Comparison of ENCODE assay signal across 8 cellular contexts in the genomic region with DNA sequence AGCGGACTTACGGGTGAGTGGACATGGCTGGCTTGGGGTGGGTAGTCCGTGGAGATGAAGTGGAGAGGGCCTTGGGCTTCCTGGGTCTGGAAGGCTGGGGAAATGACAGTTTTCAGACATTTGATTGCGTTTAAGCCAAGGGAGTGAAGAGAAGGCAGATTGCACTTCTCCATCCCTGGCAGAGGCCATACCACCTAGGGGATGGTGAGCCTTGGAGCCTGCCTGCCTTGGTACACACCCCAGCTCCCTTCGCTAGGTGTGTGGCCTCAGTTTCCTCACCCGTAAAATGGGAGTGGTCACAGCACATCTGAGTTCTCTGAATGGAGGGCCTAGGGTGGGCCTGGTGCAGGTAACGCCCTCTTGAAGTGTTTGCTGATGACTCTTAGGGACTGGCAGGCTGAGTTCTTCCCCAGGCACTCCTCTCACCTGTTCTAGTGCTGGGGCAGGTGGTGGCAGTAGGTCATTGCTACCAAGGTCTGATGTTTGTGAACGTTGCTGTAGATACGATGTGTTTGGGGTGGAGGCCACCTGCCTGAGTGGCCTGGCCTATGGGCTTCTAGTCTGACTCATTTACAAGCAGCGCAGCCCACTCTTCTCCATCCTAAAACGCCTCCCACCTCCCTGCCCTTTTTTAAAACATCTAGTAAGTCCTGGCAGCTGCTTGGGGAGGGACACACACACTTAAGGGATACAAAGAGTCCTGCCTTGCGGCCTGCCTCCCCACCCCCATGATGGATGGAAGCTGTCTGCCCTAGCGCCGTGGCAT. TPM values are rescaled to one million over a fixed set of nuclear protein-coding genes. Genes with fewer than 3 reads are reported as not detected.
A peak's percentile ranks its signal among the peaks of the same experiment; 100 is the strongest.
DNase-seq lines count a peak whose midpoint lies in the region; ATAC-seq and TF ChIP-seq lines count a peak whose summit lies in the region.

No MANE protein-coding gene starts in this region.

- H3K56ac ChIP-seq in H9 (ENCODE audit: insufficient read length, low read depth, low read length): no peak overlapping the region

- no peaks in the 10 kb centered on the region for H3K4me1 ChIP-seq in H9 (ENCODE audit: insufficient read depth, low read length)

- no peak overlapping the region for H3K14ac ChIP-seq in H9 (ENCODE audit: insufficient read depth, low read length)

- H2BK15ac ChIP-seq in H9 (ENCODE audit: low read depth, low read length): no peak overlapping the region

- H3K4ac ChIP-seq in H9 (ENCODE audit: low read depth, low read length): no peak overlapping the region

- H2BK5ac ChIP-seq in H9 (ENCODE audit: insufficient read length, low read length): no peak overlapping the region

- no peak overlapping the region for H3K18ac ChIP-seq in H9 (ENCODE audit: insufficient read length, low read depth, low read length)

- H3K36me3 Mint-ChIP-seq in H9 (ENCODE audit: insufficient read depth in 1 of 3, low read depth in 3 of 3) (peaks cover 27 to 49% (median 46%) of the 10 kb centered on the region in 3 experiments), endothelial cell (ENCODE audit: low read depth, unreplicated experiment) (peaks cover 15% of the 10 kb centered on the region)

- no peak overlapping the region for H3K23ac ChIP-seq in H9 (ENCODE audit: insufficient read length, low read depth, low read length)

- whole genome bisulfite sequencing in H9 (ENCODE audit: extremely low coverage, insufficient read length, low lambda C conversion rate): no CpG with 5 or more reads among the region's 14 CpGs

- H3K27ac ChIP-seq in H9 (ENCODE audit: insufficient read length, low read depth, low read length): no peak overlapping the region

- no peak overlapping the region for H2BK20ac ChIP-seq in H9 (ENCODE audit: low read depth, low read length, poor library complexity, severe bottlenecking)

- no peak overlapping the region for H2BK12ac ChIP-seq in H9 (ENCODE audit: insufficient read length, low read depth, low read length)

- ATAC-seq in GM21576 (IDR thresholded peaks at IDR 0.05; ENCODE audit: unreplicated experiment): no peak
- no peak for ATAC-seq in GM21786 (IDR thresholded peaks at IDR 0.05; ENCODE audit: unreplicated experiment)

- H3K23me2 ChIP-seq in H9 (ENCODE audit: insufficient read length, low read depth, low read length, poor library complexity, severe bottlenecking): peaks cover 24% of the 10 kb centered on the region

- no peaks in the 10 kb centered on the region for H3K9me3 ChIP-seq in H9 (ENCODE audit: control insufficient read depth, low read depth, low read length)

- H4K91ac ChIP-seq in H9 (ENCODE audit: insufficient read length, low read depth, low read length): no peak overlapping the region

- H4K20me1 ChIP-seq in H9 (ENCODE audit: control insufficient read depth, insufficient read depth, insufficient read length): no peaks in the 10 kb centered on the region

- no peak overlapping the region for H2AK5ac ChIP-seq in H9 (ENCODE audit: insufficient read length, low read length)

- TF ChIP-seq CTCF in H9 (conservative IDR thresholded peaks at IDR 0.05) (no peak), endothelial cell (IDR thresholded peaks at IDR 0.05; ENCODE audit: unreplicated experiment) (no peak)

- no peak overlapping the region for H2BK120ac ChIP-seq in H9 (ENCODE audit: low read depth, low read length, poor library complexity, severe bottlenecking)

- H3K27me3 Mint-ChIP-seq in H9 (ENCODE audit: low read depth) (peaks cover 6% of the 10 kb centered on the region), endothelial cell (ENCODE audit: unreplicated experiment) (peaks cover 11% of the 10 kb centered on the region)

- no peak overlapping the region for H3T11ph ChIP-seq in H9 (ENCODE audit: low read length)

- H3K4me2 ChIP-seq in H9 (ENCODE audit: insufficient read depth, insufficient read length, low read length): no peak overlapping the region

- no peaks in the 10 kb centered on the region for H3K27me3 ChIP-seq in H9 (ENCODE audit: insufficient read depth, low read length)

- H3K4me3 Mint-ChIP-seq in H9: peak overlapping the region; percentile 83 to 91; a peak in 4 of 5 replicates
- peak overlapping the region; percentile 71 for H3K4me3 Mint-ChIP-seq in endothelial cell (ENCODE audit: unreplicated experiment)

- H4K8ac ChIP-seq in H9 (replicated peaks; ENCODE audit: insufficient read length, low read depth, low read length): no peak overlapping the region

- no peak overlapping the region for H4K5ac ChIP-seq in H9 (ENCODE audit: insufficient read length, low read depth, low read length)

- H3K27ac Mint-ChIP-seq in H9: peak overlapping the region; percentile 49 to 87 (median 80); a peak in 4 of 7 replicates
- peak overlapping the region; percentile 42 for H3K27ac Mint-ChIP-seq in endothelial cell (ENCODE audit: unreplicated experiment)

- H3K79me2 ChIP-seq in H9 (ENCODE audit: insufficient read depth, low read length): no peaks in the 10 kb centered on the region; the same call in 1 of the 2 replicates

- peaks cover 6% of the 10 kb centered on the region for H3K79me1 ChIP-seq in H9 (ENCODE audit: insufficient read depth, low read depth, low read length, poor library complexity, severe bottlenecking)

- no peak overlapping the region for H3K9ac ChIP-seq in H9 (ENCODE audit: extremely low read depth, insufficient read length, low read length)

- H3K4me1 Mint-ChIP-seq in H9 (peaks cover 43 to 57% of the 10 kb centered on the region in 2 experiments), endothelial cell (ENCODE audit: unreplicated experiment) (peaks cover 26% of the 10 kb centered on the region)

- H2AFZ ChIP-seq in H9 (ENCODE audit: low read length): no peak overlapping the region

- H3K9me3 Mint-ChIP-seq in H9 (no peaks in the 10 kb centered on the region), endothelial cell (ENCODE audit: unreplicated experiment) (no peaks in the 10 kb centered on the region)

- no peak for DNase-seq in H9
- DNase-seq in NCI-H748 (lab: John Stamatoyannopoulos, UW; ENCODE audit: unreplicated experiment): peak; percentile 85
- DNase-seq in endothelial cell (ENCODE audit: low spot score): no peak
- peak; percentile 16 for DNase-seq in renal cortical epithelial cell (ENCODE audit: low read depth)
- DNase-seq in SKM-1 (lab: John Stamatoyannopoulos, UW; ENCODE audit: unreplicated experiment): no peak
- no peak for DNase-seq in cerebellar cortex (ENCODE audit: low spot score)

RNA-seq across cellular contexts. Expression of gene RBM38, which starts 2.3 kb away (rescaled TPM):
- total RNA-seq in H9 (2021): 66.8 and 67.9 TPM in 2 replicates
- total RNA-seq in endothelial cell (ENCODE audit: unreplicated experiment): 23.6 TPM
- total RNA-seq in renal cortical epithelial cell: 13.0 and 14.8 TPM in 2 replicates

RNA-seq across cellular contexts. Expression of gene RAE1, which starts 42.4 kb away (rescaled TPM):
- total RNA-seq in H9 (2021) (53.1 and 54.8 TPM in 2 replicates), endothelial cell (ENCODE audit: unreplicated experiment) (32.1 TPM), renal cortical epithelial cell (22.4 and 61.1 TPM in 2 replicates)

Comparison
In these comparisons a context has a peak if more than half of its experiments do, and no peak if none do; other contexts are left out.
1. DNase-seq: peak in NCI-H748 (single experiment) and renal cortical epithelial cell (single experiment); none in H9 (single experiment), endothelial cell (single experiment), SKM-1 (single experiment) and cerebellar cortex (single experiment).